11 cellular contexts compared by ENCODE assay signal in the genomic region with DNA sequence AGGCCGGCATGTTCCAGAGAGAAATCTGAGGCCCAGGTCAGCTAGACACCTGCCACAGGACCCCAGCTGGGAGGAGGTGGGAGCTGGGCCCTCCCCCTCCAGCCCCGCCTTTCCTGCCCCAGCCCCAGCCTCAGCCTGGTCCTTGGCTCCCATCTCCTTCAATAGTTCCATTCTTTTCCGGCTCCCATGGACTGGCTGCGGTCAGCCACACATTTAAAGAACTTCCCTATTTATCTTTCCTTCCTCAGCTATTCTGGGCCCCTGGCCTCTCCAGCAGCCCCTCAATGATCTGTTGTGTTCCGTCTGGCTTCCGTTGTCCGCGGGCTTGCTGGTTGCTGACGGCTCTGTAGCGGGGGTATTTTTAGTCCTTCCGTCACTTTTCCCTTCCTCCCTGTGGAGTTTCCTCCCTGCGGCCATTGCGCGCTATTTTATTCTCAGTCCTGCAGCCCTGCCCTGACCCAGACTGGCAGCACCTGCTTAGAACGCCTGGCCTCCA.
DNase-seq lines count a peak whose midpoint lies in the region; ATAC-seq and TF ChIP-seq lines count a peak whose summit lies in the region.
"Had no signal": no experiment of that assay in that cellular context is flagged by ENCODE, and none has a peak within 500 bp of the region (broad histone marks: within the 10 kb centered on the region; RNA-seq: fewer than 3 reads in every experiment).

No MANE protein-coding gene starts in this region.

- peaks cover 0 to 12% (median 0%) of the 10 kb centered on the region in 11 experiments; a peak in 5 of 22 replicates for H3K9me3 ChIP-seq in BLaER1 treated with 17β-estradiol and CSF1 and Interleukin-3, amounts not matched to agents 10 nM and 100 nM (replicated peaks in 1 of 11)

- peak overlapping the region in 10 of 11 experiments; percentile 32 to 71 (median 61); a peak in 20 of 22 replicates for H3K27ac ChIP-seq in BLaER1 treated with 17β-estradiol and CSF1 and Interleukin-3, amounts not matched to agents 10 nM and 100 nM

- H3K4me1 ChIP-seq in BLaER1 treated with 17β-estradiol and CSF1 and Interleukin-3, amounts not matched to agents 10 nM and 100 nM: peaks cover 43 to 89% (median 78%) of the 10 kb centered on the region in 10 experiments

- peak overlapping the region; percentile 73 to 95 (median 84) for H3K4me2 ChIP-seq in BLaER1 treated with 17β-estradiol and CSF1 and Interleukin-3, amounts not matched to agents 10 nM and 100 nM

- peak overlapping the region in 4 of 10 experiments; percentile 4 to 44 (median 29); a peak in 6 of 20 replicates for H3K4me3 ChIP-seq in BLaER1 treated with 17β-estradiol and CSF1 and Interleukin-3, amounts not matched to agents 10 nM and 100 nM
- no peak overlapping the region for H3K4me3 ChIP-seq in fibroblast of pulmonary artery (replicated peaks; ENCODE audit: low read depth, low read length)

- H4K20me1 ChIP-seq in BLaER1 treated with 17β-estradiol and CSF1 and Interleukin-3, amounts not matched to agents 10 nM and 100 nM: peaks cover 0 to 71% (median 19%) of the 10 kb centered on the region in 11 experiments; a peak in 11 of 22 replicates

- TF ChIP-seq POLR2A in GM18505 (IDR thresholded peaks at IDR 0.05; ENCODE audit: borderline replicate concordance, extremely low read depth, insufficient read depth, insufficient read length): no peak

- TF ChIP-seq CTCF in fibroblast of pulmonary artery (IDR thresholded peaks at IDR 0.05; ENCODE audit: low read length, missing control alignments): no peak

- ATAC-seq in GM18505 (IDR thresholded peaks at IDR 0.05; ENCODE audit: unreplicated experiment) (no peak), HG02759 (IDR thresholded peaks at IDR 0.05; ENCODE audit: unreplicated experiment) (no peak)

- peak overlapping the region in 9 of 11 experiments; percentile 5 to 57 (median 41); a peak in 15 of 22 replicates for H3K9ac ChIP-seq in BLaER1 treated with 17β-estradiol and CSF1 and Interleukin-3, amounts not matched to agents 10 nM and 100 nM

- peaks cover 0 to 41% (median 0%) of the 10 kb centered on the region in 11 experiments; a peak in 4 of 22 replicates for H3K27me3 ChIP-seq in BLaER1 treated with 17β-estradiol and CSF1 and Interleukin-3, amounts not matched to agents 10 nM and 100 nM

- peaks cover 4 to 82% (median 72%) of the 10 kb centered on the region in 11 experiments; a peak in 18 of 22 replicates for H3K36me3 ChIP-seq in BLaER1 treated with 17β-estradiol and CSF1 and Interleukin-3, amounts not matched to agents 10 nM and 100 nM

- DNase-seq in SKM-1 (lab: John Stamatoyannopoulos, UW; ENCODE audit: unreplicated experiment) (peak; percentile 37), fibroblast of pulmonary artery (ENCODE audit: low read depth) (peak; percentile 26), mucosa of gallbladder (ENCODE audit: low spot score) (peak; percentile 56), AG20443 (ENCODE audit: low spot score) (no peak), iPS-NIHi7 (ENCODE audit: extremely low spot score) (no peak)
- DNase-seq: CD4-positive, CD25-positive, alpha-beta regulatory T cell; retina; T-helper 2 cell had no signal

Comparison
In these comparisons a context has a peak if more than half of its experiments do, and no peak if none do; other contexts are left out.
1. DNase-seq: peak in SKM-1 (single experiment), fibroblast of pulmonary artery (single experiment) and mucosa of gallbladder (single experiment); none in AG20443 (single experiment) and iPS-NIHi7 (single experiment).